17 cellular contexts compared by ENCODE assay signal in the genomic region with DNA sequence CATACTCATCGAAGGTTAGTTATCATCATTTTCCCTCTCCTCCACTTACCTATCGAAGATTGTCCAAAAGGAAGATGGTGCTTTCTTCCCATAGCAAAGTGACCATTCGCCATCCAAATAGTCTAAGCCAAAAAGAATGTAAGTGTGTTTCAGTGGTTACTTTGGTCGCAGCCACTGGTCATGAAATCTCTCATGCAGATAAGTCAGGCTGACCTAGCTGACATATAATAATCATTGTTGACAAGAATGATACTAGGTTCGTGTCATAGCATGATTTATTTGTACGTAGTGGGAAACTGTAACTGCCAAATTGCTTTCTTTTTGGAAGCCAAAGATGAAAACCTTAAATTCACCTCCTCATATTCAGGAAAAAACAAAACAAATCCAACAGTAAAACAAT.
DNase-seq lines count a peak whose midpoint lies in the region; ATAC-seq and TF ChIP-seq lines count a peak whose summit lies in the region.
"Had no signal": no experiment of that assay in that cellular context is flagged by ENCODE, and none has a peak within 500 bp of the region (broad histone marks: within the 10 kb centered on the region; RNA-seq: fewer than 3 reads in every experiment).

No MANE protein-coding gene starts in this region.

- DNase-seq in RPMI7951 (ENCODE audit: low read depth), result peak; percentile 18
- DNase-seq in pulmonary artery endothelial cell (ENCODE audit: low read depth, low spot score), result peak; percentile 17
- no peak for DNase-seq in dorsolateral prefrontal cortex
- no peak for DNase-seq in right atrium auricular region (ENCODE audit: low spot score)
- DNase-seq in HUDEP-2 (lab: John Stamatoyannopoulos, UW; ENCODE audit: unreplicated experiment in 76 of 76), result no peak
- DNase-seq: CD4-positive, alpha-beta T cell; DND-41; GDM1; KG1; NCI-H1105; NCI-H187; NCI-H510A; SIG-M5 had no signal

- H3K36me3 ChIP-seq in right atrium auricular region, result no peaks in the 10 kb centered on the region

- H3K4me3 ChIP-seq in dorsolateral prefrontal cortex, result no peak overlapping the region
- H3K4me3 ChIP-seq in right atrium auricular region, result no peak overlapping the region
- H3K4me3 ChIP-seq: GM23338 had no signal

- no peak for TF ChIP-seq CTCF in dorsolateral prefrontal cortex (IDR thresholded peaks at IDR 0.05 in 54 of 56, conservative IDR thresholded peaks at IDR 0.05 in 2 of 56; ENCODE audit: low read depth in 1 of 56, partially characterized antibody in 56 of 56)
- TF ChIP-seq CTCF in right atrium auricular region (IDR thresholded peaks at IDR 0.05), result no peak

- no peaks in the 10 kb centered on the region for H3K9me3 ChIP-seq in right atrium auricular region

- intact Hi-C loops in dorsolateral prefrontal cortex (cut with DNase I), result no loop called here

- H3K27me3 ChIP-seq in dorsolateral prefrontal cortex (peaks cover 0 to 25% (median 0%) of the 10 kb centered on the region in 45 donors), right atrium auricular region (no peaks in the 10 kb centered on the region)

- H3K27ac ChIP-seq in dorsolateral prefrontal cortex, result no peak overlapping the region
- H3K27ac ChIP-seq in right atrium auricular region, result no peak overlapping the region
- H3K27ac ChIP-seq: HL-60 had no signal

- H3K4me1 ChIP-seq in right atrium auricular region, result no peaks in the 10 kb centered on the region

- peak; percentile 43 for ATAC-seq in GM18498 (IDR thresholded peaks at IDR 0.05; ENCODE audit: unreplicated experiment)
- peak; percentile 48 for ATAC-seq in HG02885 (IDR thresholded peaks at IDR 0.05; ENCODE audit: poor library complexity, unreplicated experiment)
- ATAC-seq: GM23338 had no signal

Comparison
In these comparisons a context has a peak if more than half of its experiments do, and no peak if none do; other contexts are left out.
1. DNase-seq: peak in RPMI7951 (single experiment) and pulmonary artery endothelial cell (single experiment); none in dorsolateral prefrontal cortex (0 of 10), right atrium auricular region (single experiment) and HUDEP-2 (0 of 76).